1 cellular context compared by ENCODE assay signal in the genomic region with DNA sequence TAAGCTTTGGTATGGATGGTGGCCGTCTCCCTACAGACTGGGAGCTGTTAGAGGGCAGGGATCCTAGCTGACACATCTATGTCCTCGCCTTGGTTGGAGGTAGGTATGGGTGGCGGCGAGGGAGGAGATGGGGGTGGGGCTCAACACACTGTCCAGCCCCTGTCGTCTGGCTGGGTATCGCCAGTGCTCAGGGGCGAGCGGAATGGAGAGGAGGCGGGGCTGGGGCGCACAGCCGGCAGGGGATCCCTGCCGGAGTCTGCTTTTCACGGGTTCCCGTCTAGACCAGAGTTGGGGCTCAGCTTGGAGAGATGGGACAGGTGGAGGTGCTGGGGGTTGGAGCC.
TF ChIP-seq lines count a peak whose summit lies in the region.

No MANE protein-coding gene starts in this region.

TF ChIP-seq in HepG2, 621 proteins besides CTCF, POLR2A, EP300 and RAD21 (continued from another document):
- TF ChIP-seq, protein P1, sequence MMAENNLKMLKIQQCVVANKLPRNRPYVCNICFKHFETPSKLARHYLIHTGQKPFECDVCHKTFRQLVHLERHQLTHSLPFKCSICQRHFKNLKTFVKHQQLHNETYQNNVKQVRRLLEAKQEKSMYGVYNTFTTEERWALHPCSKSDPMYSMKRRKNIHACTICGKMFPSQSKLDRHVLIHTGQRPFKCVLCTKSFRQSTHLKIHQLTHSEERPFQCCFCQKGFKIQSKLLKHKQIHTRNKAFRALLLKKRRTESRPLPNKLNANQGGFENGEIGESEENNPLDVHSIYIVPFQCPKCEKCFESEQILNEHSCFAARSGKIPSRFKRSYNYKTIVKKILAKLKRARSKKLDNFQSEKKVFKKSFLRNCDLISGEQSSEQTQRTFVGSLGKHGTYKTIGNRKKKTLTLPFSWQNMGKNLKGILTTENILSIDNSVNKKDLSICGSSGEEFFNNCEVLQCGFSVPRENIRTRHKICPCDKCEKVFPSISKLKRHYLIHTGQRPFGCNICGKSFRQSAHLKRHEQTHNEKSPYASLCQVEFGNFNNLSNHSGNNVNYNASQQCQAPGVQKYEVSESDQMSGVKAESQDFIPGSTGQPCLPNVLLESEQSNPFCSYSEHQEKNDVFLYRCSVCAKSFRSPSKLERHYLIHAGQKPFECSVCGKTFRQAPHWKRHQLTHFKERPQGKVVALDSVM (CRISPR knock-in tag; IDR thresholded peaks at IDR 0.05) = no peak
- TF ChIP-seq SMARCE1 (IDR thresholded peaks at IDR 0.05; ENCODE audit: borderline replicate concordance) (no peak), MBD4 (IDR thresholded peaks at IDR 0.05; ENCODE audit: borderline replicate concordance, low read length) (no peak), ZFY (CRISPR knock-in tag; IDR thresholded peaks at IDR 0.05) (no peak), ZFAT (CRISPR knock-in tag; conservative IDR thresholded peaks at IDR 0.05) (no peak), PLRG1 (conservative IDR thresholded peaks at IDR 0.05) (no peak), NRL (CRISPR knock-in tag; IDR thresholded peaks at IDR 0.05; ENCODE audit: borderline replicate concordance) (0 out of 2 replicates have a peak, but pooled peaks have one; percentile 19), DPF2 (CRISPR knock-in tag; IDR thresholded peaks at IDR 0.05; ENCODE audit: borderline replicate concordance, low read depth) (no peak), ZNF552 (CRISPR knock-in tag; IDR thresholded peaks at IDR 0.05; ENCODE audit: borderline replicate concordance) (no peak), ZMYM4 (CRISPR knock-in tag; IDR thresholded peaks at IDR 0.05) (0 out of 2 replicates have a peak, but pooled peaks have one; percentile 31), CENPT (CRISPR knock-in tag; IDR thresholded peaks at IDR 0.05; ENCODE audit: low read depth) (no peak), ZNF382 (CRISPR knock-in tag; IDR thresholded peaks at IDR 0.05; ENCODE audit: borderline replicate concordance) (no peak), CHCHD3 (CRISPR knock-in tag; IDR thresholded peaks at IDR 0.05) (0 out of 2 replicates have a peak, but pooled peaks have one; percentile 36), PITX1 (CRISPR knock-in tag; IDR thresholded peaks at IDR 0.05) (no peak), SOX5 (CRISPR knock-in tag; IDR thresholded peaks at IDR 0.05; ENCODE audit: borderline replicate concordance) (no peak), ZNF549 (CRISPR knock-in tag; IDR thresholded peaks at IDR 0.05) (no peak), ZNF121 (CRISPR knock-in tag; IDR thresholded peaks at IDR 0.05) (no peak), BRCA1 (CRISPR knock-in tag; IDR thresholded peaks at IDR 0.05) (no peak), ZNF451 (CRISPR knock-in tag; IDR thresholded peaks at IDR 0.05) (no peak), ZNF264 (CRISPR knock-in tag; IDR thresholded peaks at IDR 0.05) (no peak), FOSL1 (CRISPR knock-in tag; IDR thresholded peaks at IDR 0.05; ENCODE audit: borderline replicate concordance) (no peak), MAFK (conservative IDR thresholded peaks at IDR 0.05 in 1 of 2, IDR thresholded peaks at IDR 0.05 in 1 of 2; ENCODE audit: low read length in 2 of 2) (no peak), RXRA (CRISPR knock-in tag; IDR thresholded peaks at IDR 0.05) (no peak), IKZF4 (CRISPR knock-in tag; IDR thresholded peaks at IDR 0.05; ENCODE audit: borderline replicate concordance, low read depth, not compliant biosample characterization) (no peak), KDM6A (CRISPR knock-in tag; IDR thresholded peaks at IDR 0.05; ENCODE audit: low read depth) (no peak), ZNF674 (CRISPR knock-in tag; IDR thresholded peaks at IDR 0.05; ENCODE audit: low read depth) (no peak), TP53 (CRISPR knock-in tag; conservative IDR thresholded peaks at IDR 0.05) (no peak), BRD4 (CRISPR knock-in tag; IDR thresholded peaks at IDR 0.05) (no peak), NFATC3 (CRISPR knock-in tag; IDR thresholded peaks at IDR 0.05) (no peak)
- TF ChIP-seq, protein P2, sequence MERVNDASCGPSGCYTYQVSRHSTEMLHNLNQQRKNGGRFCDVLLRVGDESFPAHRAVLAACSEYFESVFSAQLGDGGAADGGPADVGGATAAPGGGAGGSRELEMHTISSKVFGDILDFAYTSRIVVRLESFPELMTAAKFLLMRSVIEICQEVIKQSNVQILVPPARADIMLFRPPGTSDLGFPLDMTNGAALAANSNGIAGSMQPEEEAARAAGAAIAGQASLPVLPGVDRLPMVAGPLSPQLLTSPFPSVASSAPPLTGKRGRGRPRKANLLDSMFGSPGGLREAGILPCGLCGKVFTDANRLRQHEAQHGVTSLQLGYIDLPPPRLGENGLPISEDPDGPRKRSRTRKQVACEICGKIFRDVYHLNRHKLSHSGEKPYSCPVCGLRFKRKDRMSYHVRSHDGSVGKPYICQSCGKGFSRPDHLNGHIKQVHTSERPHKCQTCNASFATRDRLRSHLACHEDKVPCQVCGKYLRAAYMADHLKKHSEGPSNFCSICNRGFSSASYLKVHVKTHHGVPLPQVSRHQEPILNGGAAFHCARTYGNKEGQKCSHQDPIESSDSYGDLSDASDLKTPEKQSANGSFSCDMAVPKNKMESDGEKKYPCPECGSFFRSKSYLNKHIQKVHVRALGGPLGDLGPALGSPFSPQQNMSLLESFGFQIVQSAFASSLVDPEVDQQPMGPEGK (CRISPR knock-in tag; IDR thresholded peaks at IDR 0.05) = peak; percentile 51; the same call in 1 of the 2 replicates
- TF ChIP-seq, protein P3, sequence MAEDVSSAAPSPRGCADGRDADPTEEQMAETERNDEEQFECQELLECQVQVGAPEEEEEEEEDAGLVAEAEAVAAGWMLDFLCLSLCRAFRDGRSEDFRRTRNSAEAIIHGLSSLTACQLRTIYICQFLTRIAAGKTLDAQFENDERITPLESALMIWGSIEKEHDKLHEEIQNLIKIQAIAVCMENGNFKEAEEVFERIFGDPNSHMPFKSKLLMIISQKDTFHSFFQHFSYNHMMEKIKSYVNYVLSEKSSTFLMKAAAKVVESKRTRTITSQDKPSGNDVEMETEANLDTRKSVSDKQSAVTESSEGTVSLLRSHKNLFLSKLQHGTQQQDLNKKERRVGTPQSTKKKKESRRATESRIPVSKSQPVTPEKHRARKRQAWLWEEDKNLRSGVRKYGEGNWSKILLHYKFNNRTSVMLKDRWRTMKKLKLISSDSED (CRISPR knock-in tag; IDR thresholded peaks at IDR 0.05) = no peak
- TF ChIP-seq, protein P4, sequence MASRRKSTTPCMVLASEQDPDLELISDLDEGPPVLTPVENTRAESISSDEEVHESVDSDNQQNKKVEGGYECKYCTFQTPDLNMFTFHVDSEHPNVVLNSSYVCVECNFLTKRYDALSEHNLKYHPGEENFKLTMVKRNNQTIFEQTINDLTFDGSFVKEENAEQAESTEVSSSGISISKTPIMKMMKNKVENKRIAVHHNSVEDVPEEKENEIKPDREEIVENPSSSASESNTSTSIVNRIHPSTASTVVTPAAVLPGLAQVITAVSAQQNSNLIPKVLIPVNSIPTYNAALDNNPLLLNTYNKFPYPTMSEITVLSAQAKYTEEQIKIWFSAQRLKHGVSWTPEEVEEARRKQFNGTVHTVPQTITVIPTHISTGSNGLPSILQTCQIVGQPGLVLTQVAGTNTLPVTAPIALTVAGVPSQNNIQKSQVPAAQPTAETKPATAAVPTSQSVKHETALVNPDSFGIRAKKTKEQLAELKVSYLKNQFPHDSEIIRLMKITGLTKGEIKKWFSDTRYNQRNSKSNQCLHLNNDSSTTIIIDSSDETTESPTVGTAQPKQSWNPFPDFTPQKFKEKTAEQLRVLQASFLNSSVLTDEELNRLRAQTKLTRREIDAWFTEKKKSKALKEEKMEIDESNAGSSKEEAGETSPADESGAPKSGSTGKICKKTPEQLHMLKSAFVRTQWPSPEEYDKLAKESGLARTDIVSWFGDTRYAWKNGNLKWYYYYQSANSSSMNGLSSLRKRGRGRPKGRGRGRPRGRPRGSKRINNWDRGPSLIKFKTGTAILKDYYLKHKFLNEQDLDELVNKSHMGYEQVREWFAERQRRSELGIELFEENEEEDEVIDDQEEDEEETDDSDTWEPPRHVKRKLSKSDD (CRISPR knock-in tag; IDR thresholded peaks at IDR 0.05; ENCODE audit: low read depth) = no peak
- TF ChIP-seq, protein P5, sequence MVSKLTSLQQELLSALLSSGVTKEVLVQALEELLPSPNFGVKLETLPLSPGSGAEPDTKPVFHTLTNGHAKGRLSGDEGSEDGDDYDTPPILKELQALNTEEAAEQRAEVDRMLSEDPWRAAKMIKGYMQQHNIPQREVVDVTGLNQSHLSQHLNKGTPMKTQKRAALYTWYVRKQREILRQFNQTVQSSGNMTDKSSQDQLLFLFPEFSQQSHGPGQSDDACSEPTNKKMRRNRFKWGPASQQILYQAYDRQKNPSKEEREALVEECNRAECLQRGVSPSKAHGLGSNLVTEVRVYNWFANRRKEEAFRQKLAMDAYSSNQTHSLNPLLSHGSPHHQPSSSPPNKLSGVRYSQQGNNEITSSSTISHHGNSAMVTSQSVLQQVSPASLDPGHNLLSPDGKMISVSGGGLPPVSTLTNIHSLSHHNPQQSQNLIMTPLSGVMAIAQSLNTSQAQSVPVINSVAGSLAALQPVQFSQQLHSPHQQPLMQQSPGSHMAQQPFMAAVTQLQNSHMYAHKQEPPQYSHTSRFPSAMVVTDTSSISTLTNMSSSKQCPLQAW (CRISPR knock-in tag; IDR thresholded peaks at IDR 0.05) = no peak
- TF ChIP-seq, protein P6, sequence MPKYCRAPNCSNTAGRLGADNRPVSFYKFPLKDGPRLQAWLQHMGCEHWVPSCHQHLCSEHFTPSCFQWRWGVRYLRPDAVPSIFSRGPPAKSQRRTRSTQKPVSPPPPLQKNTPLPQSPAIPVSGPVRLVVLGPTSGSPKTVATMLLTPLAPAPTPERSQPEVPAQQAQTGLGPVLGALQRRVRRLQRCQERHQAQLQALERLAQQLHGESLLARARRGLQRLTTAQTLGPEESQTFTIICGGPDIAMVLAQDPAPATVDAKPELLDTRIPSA (CRISPR knock-in tag; IDR thresholded peaks at IDR 0.05; ENCODE audit: borderline replicate concordance) = no peak
- TF ChIP-seq, protein P7, sequence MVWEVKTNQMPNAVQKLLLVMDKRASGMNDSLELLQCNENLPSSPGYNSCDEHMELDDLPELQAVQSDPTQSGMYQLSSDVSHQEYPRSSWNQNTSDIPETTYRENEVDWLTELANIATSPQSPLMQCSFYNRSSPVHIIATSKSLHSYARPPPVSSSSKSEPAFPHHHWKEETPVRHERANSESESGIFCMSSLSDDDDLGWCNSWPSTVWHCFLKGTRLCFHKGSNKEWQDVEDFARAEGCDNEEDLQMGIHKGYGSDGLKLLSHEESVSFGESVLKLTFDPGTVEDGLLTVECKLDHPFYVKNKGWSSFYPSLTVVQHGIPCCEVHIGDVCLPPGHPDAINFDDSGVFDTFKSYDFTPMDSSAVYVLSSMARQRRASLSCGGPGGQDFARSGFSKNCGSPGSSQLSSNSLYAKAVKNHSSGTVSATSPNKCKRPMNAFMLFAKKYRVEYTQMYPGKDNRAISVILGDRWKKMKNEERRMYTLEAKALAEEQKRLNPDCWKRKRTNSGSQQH (CRISPR knock-in tag; IDR thresholded peaks at IDR 0.05; ENCODE audit: low read depth) = no peak
- TF ChIP-seq, protein P8, sequence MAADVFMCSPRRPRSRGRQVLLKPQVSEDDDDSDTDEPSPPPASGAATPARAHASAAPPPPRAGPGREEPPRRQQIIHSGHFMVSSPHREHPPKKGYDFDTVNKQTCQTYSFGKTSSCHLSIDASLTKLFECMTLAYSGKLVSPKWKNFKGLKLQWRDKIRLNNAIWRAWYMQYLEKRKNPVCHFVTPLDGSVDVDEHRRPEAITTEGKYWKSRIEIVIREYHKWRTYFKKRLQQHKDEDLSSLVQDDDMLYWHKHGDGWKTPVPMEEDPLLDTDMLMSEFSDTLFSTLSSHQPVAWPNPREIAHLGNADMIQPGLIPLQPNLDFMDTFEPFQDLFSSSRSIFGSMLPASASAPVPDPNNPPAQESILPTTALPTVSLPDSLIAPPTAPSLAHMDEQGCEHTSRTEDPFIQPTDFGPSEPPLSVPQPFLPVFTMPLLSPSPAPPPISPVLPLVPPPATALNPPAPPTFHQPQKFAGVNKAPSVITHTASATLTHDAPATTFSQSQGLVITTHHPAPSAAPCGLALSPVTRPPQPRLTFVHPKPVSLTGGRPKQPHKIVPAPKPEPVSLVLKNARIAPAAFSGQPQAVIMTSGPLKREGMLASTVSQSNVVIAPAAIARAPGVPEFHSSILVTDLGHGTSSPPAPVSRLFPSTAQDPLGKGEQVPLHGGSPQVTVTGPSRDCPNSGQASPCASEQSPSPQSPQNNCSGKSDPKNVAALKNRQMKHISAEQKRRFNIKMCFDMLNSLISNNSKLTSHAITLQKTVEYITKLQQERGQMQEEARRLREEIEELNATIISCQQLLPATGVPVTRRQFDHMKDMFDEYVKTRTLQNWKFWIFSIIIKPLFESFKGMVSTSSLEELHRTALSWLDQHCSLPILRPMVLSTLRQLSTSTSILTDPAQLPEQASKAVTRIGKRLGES (CRISPR knock-in tag; IDR thresholded peaks at IDR 0.05; ENCODE audit: borderline replicate concordance) = no peak
- TF ChIP-seq, protein P9, sequence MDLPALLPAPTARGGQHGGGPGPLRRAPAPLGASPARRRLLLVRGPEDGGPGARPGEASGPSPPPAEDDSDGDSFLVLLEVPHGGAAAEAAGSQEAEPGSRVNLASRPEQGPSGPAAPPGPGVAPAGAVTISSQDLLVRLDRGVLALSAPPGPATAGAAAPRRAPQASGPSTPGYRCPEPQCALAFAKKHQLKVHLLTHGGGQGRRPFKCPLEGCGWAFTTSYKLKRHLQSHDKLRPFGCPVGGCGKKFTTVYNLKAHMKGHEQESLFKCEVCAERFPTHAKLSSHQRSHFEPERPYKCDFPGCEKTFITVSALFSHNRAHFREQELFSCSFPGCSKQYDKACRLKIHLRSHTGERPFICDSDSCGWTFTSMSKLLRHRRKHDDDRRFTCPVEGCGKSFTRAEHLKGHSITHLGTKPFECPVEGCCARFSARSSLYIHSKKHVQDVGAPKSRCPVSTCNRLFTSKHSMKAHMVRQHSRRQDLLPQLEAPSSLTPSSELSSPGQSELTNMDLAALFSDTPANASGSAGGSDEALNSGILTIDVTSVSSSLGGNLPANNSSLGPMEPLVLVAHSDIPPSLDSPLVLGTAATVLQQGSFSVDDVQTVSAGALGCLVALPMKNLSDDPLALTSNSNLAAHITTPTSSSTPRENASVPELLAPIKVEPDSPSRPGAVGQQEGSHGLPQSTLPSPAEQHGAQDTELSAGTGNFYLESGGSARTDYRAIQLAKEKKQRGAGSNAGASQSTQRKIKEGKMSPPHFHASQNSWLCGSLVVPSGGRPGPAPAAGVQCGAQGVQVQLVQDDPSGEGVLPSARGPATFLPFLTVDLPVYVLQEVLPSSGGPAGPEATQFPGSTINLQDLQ (CRISPR knock-in tag; IDR thresholded peaks at IDR 0.05) = no peak
- TF ChIP-seq, protein P10, sequence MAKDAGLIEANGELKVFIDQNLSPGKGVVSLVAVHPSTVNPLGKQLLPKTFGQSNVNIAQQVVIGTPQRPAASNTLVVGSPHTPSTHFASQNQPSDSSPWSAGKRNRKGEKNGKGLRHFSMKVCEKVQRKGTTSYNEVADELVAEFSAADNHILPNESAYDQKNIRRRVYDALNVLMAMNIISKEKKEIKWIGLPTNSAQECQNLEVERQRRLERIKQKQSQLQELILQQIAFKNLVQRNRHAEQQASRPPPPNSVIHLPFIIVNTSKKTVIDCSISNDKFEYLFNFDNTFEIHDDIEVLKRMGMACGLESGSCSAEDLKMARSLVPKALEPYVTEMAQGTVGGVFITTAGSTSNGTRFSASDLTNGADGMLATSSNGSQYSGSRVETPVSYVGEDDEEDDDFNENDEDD (CRISPR knock-in tag; IDR thresholded peaks at IDR 0.05; ENCODE audit: borderline replicate concordance) = no peak
- TF ChIP-seq, protein P11, sequence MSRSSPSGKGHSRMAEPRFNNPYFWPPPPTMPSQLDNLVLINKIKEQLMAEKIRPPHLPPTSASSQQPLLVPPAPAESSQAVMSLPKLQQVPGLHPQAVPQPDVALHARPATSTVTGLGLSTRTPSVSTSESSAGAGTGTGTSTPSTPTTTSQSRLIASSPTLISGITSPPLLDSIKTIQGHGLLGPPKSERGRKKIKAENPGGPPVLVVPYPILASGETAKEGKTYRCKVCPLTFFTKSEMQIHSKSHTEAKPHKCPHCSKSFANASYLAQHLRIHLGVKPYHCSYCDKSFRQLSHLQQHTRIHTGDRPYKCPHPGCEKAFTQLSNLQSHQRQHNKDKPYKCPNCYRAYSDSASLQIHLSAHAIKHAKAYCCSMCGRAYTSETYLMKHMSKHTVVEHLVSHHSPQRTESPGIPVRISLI (CRISPR knock-in tag; IDR thresholded peaks at IDR 0.05; ENCODE audit: borderline replicate concordance) = no peak
